8 cellular contexts compared by ENCODE assay signal in genomic region chr7:149873074-149873967, GRCh38. TPM values are rescaled to one million over a fixed set of nuclear protein-coding genes. Genes with fewer than 3 reads are reported as not detected.
DNase-seq lines count a peak whose midpoint lies in the region; ATAC-seq and TF ChIP-seq lines count a peak whose summit lies in the region.

No MANE protein-coding gene starts in this region.

- peak overlapping the region; percentile 92 for H3K4me2 ChIP-seq in hepatocyte

- H3K27me3 ChIP-seq in hepatocyte (no peaks in the 10 kb centered on the region), aorta (ENCODE audit: control insufficient read depth in 1 of 2, insufficient read depth in 2 of 2, low read length in 1 of 2) (no peaks in the 10 kb centered on the region)

- ATAC-seq in GM18502 (IDR thresholded peaks at IDR 0.05; ENCODE audit: poor library complexity, unreplicated experiment) (peak; percentile 92), HG02973 (IDR thresholded peaks at IDR 0.05; ENCODE audit: unreplicated experiment) (peak; percentile 88), aorta (ENCODE audit: low FRiP score) (peak; percentile 95)

- H3K9me2 ChIP-seq in hepatocyte (replicated peaks; ENCODE audit: insufficient read depth), result no peaks in the 10 kb centered on the region

- H2AFZ ChIP-seq in hepatocyte, result peak overlapping the region; percentile 96

- no peak for TF ChIP-seq CTCF in hepatocyte (IDR thresholded peaks at IDR 0.05; ENCODE audit: poor library complexity)

- H3K9me3 ChIP-seq in hepatocyte (ENCODE audit: low read depth) (no peaks in the 10 kb centered on the region), aorta (ENCODE audit: control insufficient read depth, low read length) (no peaks in the 10 kb centered on the region)

- intact Hi-C loops in aorta (cut with DNase I), result loop anchor here (2.0 to 10.0 kb wide), 3 partner anchors 101 to 531 kb away; partner anchors contain the start of gene ZNF467 (in 1 of the 2)

- H4K20me1 ChIP-seq in hepatocyte (ENCODE audit: insufficient read depth, poor library complexity, severe bottlenecking), result no peaks in the 10 kb centered on the region

- H3K4me1 ChIP-seq in hepatocyte (ENCODE audit: insufficient read depth), result peaks cover 4% of the 10 kb centered on the region
- no peaks in the 10 kb centered on the region for H3K4me1 ChIP-seq in aorta (ENCODE audit: control insufficient read depth in 1 of 2, insufficient read depth in 2 of 2, low read length in 2 of 2)

- H3K36me3 ChIP-seq in hepatocyte (replicated peaks; ENCODE audit: insufficient read depth, low read depth), result no peaks in the 10 kb centered on the region
- H3K36me3 ChIP-seq in aorta (ENCODE audit: control insufficient read depth in 1 of 2, insufficient read depth in 2 of 2, low read length in 1 of 2), result no peaks in the 10 kb centered on the region

- H3K27ac ChIP-seq in hepatocyte (peak overlapping the region; percentile 86), aorta (ENCODE audit: low read depth in 1 of 2, low read length in 2 of 2) (peak overlapping the region in 1 of 2 donors; percentile 37)

- no peaks in the 10 kb centered on the region for H3K79me2 ChIP-seq in hepatocyte

- 1% methylated on average over 87 of the region's 93 CpGs for WGBS in hepatocyte (ENCODE audit: low lambda C conversion rate, missing lambda C conversion rate)
- 0% methylated on average over 63 to 93 of the region's 93 CpGs for WGBS in aorta, 2 donors

- DNase-seq in NCI-H1930 (lab: John Stamatoyannopoulos, UW), result peak; percentile 93 to 96
- peak; percentile 73 for DNase-seq in T1000 (lab: John Stamatoyannopoulos, UW)
- DNase-seq in astrocyte of the hippocampus (ENCODE audit: low read depth, low spot score), result peak; percentile 98
- peak; percentile 98 for DNase-seq in hepatocyte (ENCODE audit: low spot score)
- DNase-seq in renal cortical epithelial cell (ENCODE audit: low read depth), result peak; percentile 75
- DNase-seq in aorta, result peak; percentile 97 to 98

- peak overlapping the region; percentile 79 for H3K4me3 ChIP-seq in hepatocyte
- peak overlapping the region; percentile 55 to 67 for H3K4me3 ChIP-seq in aorta (ENCODE audit: low read length in 2 of 2)

RNA-seq across cellular contexts. Expression of gene ATP6V0E2, which starts 0.4 kb away (rescaled TPM):
- 11.6 and 13.6 TPM in 2 replicates for total RNA-seq in hepatocyte
- 25.6 and 28.1 TPM in 2 replicates for polyA plus RNA-seq in hepatocyte
- 14.4 and 15.9 TPM in 2 replicates for total RNA-seq in renal cortical epithelial cell
- 10 to 100 TPM; 12.2 to 19.9 TPM for total RNA-seq in aorta
- polyA plus RNA-seq in aorta, result 10 to 100 TPM; 16.0 to 24.3 TPM

RNA-seq across cellular contexts. Expression of gene ZNF862, which starts 35.1 kb away (rescaled TPM):
- total RNA-seq in hepatocyte (7.9 and 9.2 TPM in 2 replicates), renal cortical epithelial cell (5.7 and 16.4 TPM in 2 replicates), aorta (10 to 100 TPM; 15.8 to 30.1 TPM)
- polyA plus RNA-seq in hepatocyte (3.0 and 3.5 TPM in 2 replicates), aorta (1 to 10 TPM; 2.9 to 8.0 TPM)
